In genomic region chr5:77928776-77929175, GRCh38 we compare ENCODE assay signal across 25 cellular contexts.
"Had no signal": no experiment of that assay in that cellular context is flagged by ENCODE, and none has a peak within 500 bp of the region (broad histone marks: within the 10 kb centered on the region; RNA-seq: fewer than 3 reads in every experiment).

No MANE protein-coding gene starts in this region.

- H3K27ac ChIP-seq: coronary artery, esophagus muscularis mucosa, foreskin keratinocyte, gastroesophageal sphincter, heart left ventricle, hepatocyte, lower lobe of right lung, ovary, psoas muscle, skin epidermis, spleen, thoracic aorta, tibial nerve, upper lobe of left lung had no signal

- H3K9me3 ChIP-seq: lower lobe of right lung, ovary, psoas muscle, upper lobe of left lung had no signal

- H3K4me3 ChIP-seq: coronary artery, esophagus muscularis mucosa, gastroesophageal sphincter, heart left ventricle, hepatocyte, lower lobe of right lung, ovary, psoas muscle, skin epidermis, spleen, thoracic aorta, tibial nerve, upper lobe of left lung had no signal

- H3K27me3 ChIP-seq: ovary, tibial nerve, upper lobe of left lung had no signal

- H3K4me1 ChIP-seq: esophagus muscularis mucosa, gastroesophageal sphincter, heart left ventricle, lower lobe of right lung, psoas muscle, spleen, tibial nerve, upper lobe of left lung had no signal

- DNase-seq: dermis blood vessel endothelial cell; effector memory CD4-positive, alpha-beta T cell; foreskin keratinocyte; heart left ventricle; kidney glomerular epithelial cell; left colon; left ventricle myocardium superior; lower lobe of right lung; naive thymus-derived CD8-positive, alpha-beta T cell; nephron progenitor cell; occipital lobe; ovary; posterior cingulate gyrus; psoas muscle; right cardiac atrium; spleen; stimulated activated naive B cell treated with anti-CD40 and anti-IgM and Interleukin-4, amounts not matched to agents 10 μg/mL and 1 μg/mL and 100 μg/mL, for 72 hours; upper lobe of left lung had no signal

- H3K36me3 ChIP-seq: esophagus muscularis mucosa, gastroesophageal sphincter, heart left ventricle, lower lobe of right lung, ovary, spleen, thoracic aorta, tibial nerve, upper lobe of left lung had no signal
